In genomic region chr4:1776521-1777161, GRCh38 we compare ENCODE assay signal across 2 cellular contexts.
TF ChIP-seq lines count a peak whose summit lies in the region.

No MANE protein-coding gene starts in this region.

TF ChIP-seq in H1, 55 proteins besides CTCF, POLR2A, EP300 and RAD21:
- TF ChIP-seq HDAC6 (IDR thresholded peaks at IDR 0.05; ENCODE audit: low read depth, low read length) (no peak), GABPA (IDR thresholded peaks at IDR 0.05; ENCODE audit: borderline replicate concordance, insufficient read depth, low read length) (no peak), CBX5 (IDR thresholded peaks at IDR 0.05; ENCODE audit: low read depth, low read length) (no peak), RXRA (IDR thresholded peaks at IDR 0.05; ENCODE audit: insufficient read depth, low read depth, low read length) (no peak), ZNF274 (IDR thresholded peaks at IDR 0.05; ENCODE audit: borderline replicate concordance, extremely low read depth, low read length) (no peak), YY1 (IDR thresholded peaks at IDR 0.05; ENCODE audit: low read depth, low read length) (no peak), E2F6 (IDR thresholded peaks at IDR 0.05) (no peak), CEBPB (IDR thresholded peaks at IDR 0.05; ENCODE audit: low read depth, low read length) (no peak), ATF2 (IDR thresholded peaks at IDR 0.05; ENCODE audit: low read length) (no peak), USF2 (IDR thresholded peaks at IDR 0.05; ENCODE audit: low read length) (no peak), TAF7 (optimal IDR thresholded peaks at IDR 0.05; ENCODE audit: borderline replicate concordance, low read depth, low read length) (no peak), RFX5 (IDR thresholded peaks at IDR 0.05; ENCODE audit: borderline replicate concordance, low read depth, low read length) (no peak), PHF8 (conservative IDR thresholded peaks at IDR 0.05; ENCODE audit: low read depth, low read length) (no peak), HDAC2 (IDR thresholded peaks at IDR 0.05; ENCODE audit: borderline replicate concordance in 1 of 2, low read depth in 2 of 2, low read length in 2 of 2) (no peak), MAX (IDR thresholded peaks at IDR 0.05) (no peak), CHD1 (IDR thresholded peaks at IDR 0.05; ENCODE audit: low read depth, low read length) (no peak), POLR2AphosphoS5 (IDR thresholded peaks at IDR 0.05; ENCODE audit: low read depth, low read length) (no peak), SP4 (IDR thresholded peaks at IDR 0.05; ENCODE audit: low read length) (no peak), ATF3 (IDR thresholded peaks at IDR 0.05; ENCODE audit: insufficient read depth, low read depth, low read length) (no peak)

TF ChIP-seq in GM12891, 5 proteins besides CTCF, POLR2A, EP300 and RAD21:
- TF ChIP-seq POLR2AphosphoS5 (IDR thresholded peaks at IDR 0.05; ENCODE audit: low read depth, low read length) (no peak), POU2F2 (IDR thresholded peaks at IDR 0.05; ENCODE audit: low read depth, low read length) (no peak), PAX5 (IDR thresholded peaks at IDR 0.05; ENCODE audit: insufficient read depth, low read length, severe bottlenecking) (no peak), TAF1 (IDR thresholded peaks at IDR 0.05; ENCODE audit: low read depth, low read length) (no peak), SPI1 (IDR thresholded peaks at IDR 0.05; ENCODE audit: low read depth, low read length) (no peak)
